In the genomic region with DNA sequence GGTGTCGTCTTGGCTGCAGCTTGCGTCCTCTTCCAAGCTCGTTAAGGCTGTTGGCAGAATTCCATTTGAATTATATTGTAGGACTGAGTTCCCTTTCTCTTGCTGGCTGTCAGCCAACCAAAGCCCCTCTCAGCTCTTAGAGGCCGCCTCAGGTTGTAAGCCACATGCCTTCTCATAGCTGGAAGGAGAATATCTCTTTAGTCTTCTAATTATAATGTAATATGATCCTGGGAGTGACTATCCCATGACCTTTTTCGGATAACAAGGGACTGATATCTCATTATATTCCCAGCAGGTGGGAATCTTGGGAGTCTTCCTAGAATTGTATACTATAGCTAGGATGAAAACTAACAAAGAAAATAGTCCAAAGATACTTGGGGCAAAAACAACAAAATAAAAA, we compare ENCODE assay signal across 1 cellular context.
TF ChIP-seq lines count a peak whose summit lies in the region.

No MANE protein-coding gene starts in this region.

TF ChIP-seq in SK-N-SH, 30 proteins besides CTCF, POLR2A, EP300 and RAD21 (continued from another document):
- TF ChIP-seq, protein P1, sequence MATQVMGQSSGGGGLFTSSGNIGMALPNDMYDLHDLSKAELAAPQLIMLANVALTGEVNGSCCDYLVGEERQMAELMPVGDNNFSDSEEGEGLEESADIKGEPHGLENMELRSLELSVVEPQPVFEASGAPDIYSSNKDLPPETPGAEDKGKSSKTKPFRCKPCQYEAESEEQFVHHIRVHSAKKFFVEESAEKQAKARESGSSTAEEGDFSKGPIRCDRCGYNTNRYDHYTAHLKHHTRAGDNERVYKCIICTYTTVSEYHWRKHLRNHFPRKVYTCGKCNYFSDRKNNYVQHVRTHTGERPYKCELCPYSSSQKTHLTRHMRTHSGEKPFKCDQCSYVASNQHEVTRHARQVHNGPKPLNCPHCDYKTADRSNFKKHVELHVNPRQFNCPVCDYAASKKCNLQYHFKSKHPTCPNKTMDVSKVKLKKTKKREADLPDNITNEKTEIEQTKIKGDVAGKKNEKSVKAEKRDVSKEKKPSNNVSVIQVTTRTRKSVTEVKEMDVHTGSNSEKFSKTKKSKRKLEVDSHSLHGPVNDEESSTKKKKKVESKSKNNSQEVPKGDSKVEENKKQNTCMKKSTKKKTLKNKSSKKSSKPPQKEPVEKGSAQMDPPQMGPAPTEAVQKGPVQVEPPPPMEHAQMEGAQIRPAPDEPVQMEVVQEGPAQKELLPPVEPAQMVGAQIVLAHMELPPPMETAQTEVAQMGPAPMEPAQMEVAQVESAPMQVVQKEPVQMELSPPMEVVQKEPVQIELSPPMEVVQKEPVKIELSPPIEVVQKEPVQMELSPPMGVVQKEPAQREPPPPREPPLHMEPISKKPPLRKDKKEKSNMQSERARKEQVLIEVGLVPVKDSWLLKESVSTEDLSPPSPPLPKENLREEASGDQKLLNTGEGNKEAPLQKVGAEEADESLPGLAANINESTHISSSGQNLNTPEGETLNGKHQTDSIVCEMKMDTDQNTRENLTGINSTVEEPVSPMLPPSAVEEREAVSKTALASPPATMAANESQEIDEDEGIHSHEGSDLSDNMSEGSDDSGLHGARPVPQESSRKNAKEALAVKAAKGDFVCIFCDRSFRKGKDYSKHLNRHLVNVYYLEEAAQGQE (IDR thresholded peaks at IDR 0.05; ENCODE audit: low read depth, low read length): no peak
- TF ChIP-seq FOXJ3 (CRISPR knock-in tag; IDR thresholded peaks at IDR 0.05) (no peak), GABPA (IDR thresholded peaks at IDR 0.05; ENCODE audit: low read depth) (no peak), JUND (IDR thresholded peaks at IDR 0.05) (no peak), NRF1 (IDR thresholded peaks at IDR 0.05; ENCODE audit: low read depth, low read length) (no peak), CHD2 (IDR thresholded peaks at IDR 0.05; ENCODE audit: low read length, partially characterized antibody) (no peak), SMC3 (IDR thresholded peaks at IDR 0.05; ENCODE audit: low read depth, low read length) (no peak), RFX5 (IDR thresholded peaks at IDR 0.05; ENCODE audit: low read length) (no peak), TCF12 (IDR thresholded peaks at IDR 0.05) (no peak), RXRA (IDR thresholded peaks at IDR 0.05; ENCODE audit: borderline replicate concordance, low read depth) (no peak), MEF2A (IDR thresholded peaks at IDR 0.05; ENCODE audit: borderline replicate concordance, low read depth) (no peak)
- TF ChIP-seq, protein P2, sequence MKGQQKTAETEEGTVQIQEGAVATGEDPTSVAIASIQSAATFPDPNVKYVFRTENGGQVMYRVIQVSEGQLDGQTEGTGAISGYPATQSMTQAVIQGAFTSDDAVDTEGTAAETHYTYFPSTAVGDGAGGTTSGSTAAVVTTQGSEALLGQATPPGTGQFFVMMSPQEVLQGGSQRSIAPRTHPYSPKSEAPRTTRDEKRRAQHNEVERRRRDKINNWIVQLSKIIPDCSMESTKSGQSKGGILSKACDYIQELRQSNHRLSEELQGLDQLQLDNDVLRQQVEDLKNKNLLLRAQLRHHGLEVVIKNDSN (IDR thresholded peaks at IDR 0.05; ENCODE audit: borderline replicate concordance, low read depth): no peak
- TF ChIP-seq, protein P3, sequence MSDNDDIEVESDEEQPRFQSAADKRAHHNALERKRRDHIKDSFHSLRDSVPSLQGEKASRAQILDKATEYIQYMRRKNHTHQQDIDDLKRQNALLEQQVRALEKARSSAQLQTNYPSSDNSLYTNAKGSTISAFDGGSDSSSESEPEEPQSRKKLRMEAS (IDR thresholded peaks at IDR 0.05; ENCODE audit: low read depth): no peak
